ENCODE assay signal across 18 cellular contexts in genomic region chr16:15396948-15397594, GRCh38. TPM values are rescaled to one million over a fixed set of nuclear protein-coding genes. Genes with fewer than 3 reads are reported as not detected.
DNase-seq lines count a peak whose midpoint lies in the region; ATAC-seq, FAIRE-seq and TF ChIP-seq lines count a peak whose summit lies in the region.
"Had no signal": no experiment of that assay in that cellular context is flagged by ENCODE, and none has a peak within 500 bp of the region (broad histone marks: within the 10 kb centered on the region; RNA-seq: fewer than 3 reads in every experiment).

No MANE protein-coding gene starts in this region.

- TF ChIP-seq RAD21 in K562 (CRISPR knock-in tag; conservative IDR thresholded peaks at IDR 0.05 in 1 of 2, IDR thresholded peaks at IDR 0.05 in 1 of 2) (no peak), HepG2 (CRISPR knock-in tag; IDR thresholded peaks at IDR 0.05) (no peak)

- H3K9me3 Mint-ChIP-seq in Caco-2 (ENCODE audit: unreplicated experiment): no peaks in the 10 kb centered on the region

- no peaks in the 10 kb centered on the region for H3K27me3 Mint-ChIP-seq in Caco-2 (ENCODE audit: insufficient read depth, unreplicated experiment)

- CTCF ChIA-PET in Caco-2 (lab: Charles Lee) (no interaction called here), K562 (lab: Yijun Ruan, JAX; ENCODE audit: low intra/inter-chr PET ratio) (no interaction called here), HepG2 (lab: Yijun Ruan, JAX; ENCODE audit: low intra/inter-chr PET ratio, low total read pairs) (no interaction called here)

- BruUV-seq in Caco-2 (replicated peaks; lab: Mats Ljungman, UMichigan): TSS peak; percentile 23
- BruUV-seq in K562 (replicated peaks; lab: Mats Ljungman, UMichigan): no TSS peak
- BruUV-seq in HepG2 (replicated peaks; lab: Mats Ljungman, UMichigan): no TSS peak

- H4K20me1 ChIP-seq in K562 (replicated peaks; ENCODE audit: control insufficient read depth, insufficient read depth, low read length): no peaks in the 10 kb centered on the region
- no peaks in the 10 kb centered on the region for H4K20me1 ChIP-seq in HepG2 (ENCODE audit: insufficient read depth, low read length)

- intact Hi-C loops in Caco-2 (cut with micrococcal nuclease; ENCODE audit: unreplicated experiment): no loop called here
- intact Hi-C loops in K562 (cut with micrococcal nuclease): no loop called here
- intact Hi-C loops in HepG2 (cut with micrococcal nuclease; ENCODE audit: unreplicated experiment): no loop called here
- intact Hi-C loops in psoas muscle (cut with DNase I): no loop called here
- intact Hi-C loops in spleen (cut with DNase I; ENCODE audit: low total_unique reads): no loop called here

- H3K27ac ChIP-seq in K562 (ENCODE audit: extremely low read depth, low read depth, low read length): no peak overlapping the region
- H3K27ac ChIP-seq in HepG2 (ENCODE audit: extremely low read length, insufficient read depth, low read length): peak overlapping the region; percentile 71
- peak overlapping the region; percentile 80 for H3K27ac ChIP-seq in psoas muscle
- no peak overlapping the region for H3K27ac ChIP-seq in upper lobe of left lung
- H3K27ac ChIP-seq in spleen: no peak overlapping the region
- H3K27ac ChIP-seq: HL-60 had no signal

- H3K36me3 ChIP-seq in Caco-2 (ENCODE audit: control insufficient read depth, insufficient read depth, low read length) (no peaks in the 10 kb centered on the region), K562 (ENCODE audit: control insufficient read depth, insufficient read depth, low read length) (no peaks in the 10 kb centered on the region), HepG2 (replicated peaks in 1 of 2; ENCODE audit: control insufficient read depth in 1 of 2, insufficient read depth in 2 of 2, low read length in 2 of 2) (peaks cover under 1 to 12% of the 10 kb centered on the region in 2 experiments; a peak in 4 of 5 replicates), psoas muscle (ENCODE audit: insufficient read depth in 1 of 2, low read depth in 1 of 2) (peaks cover 0 to 25% of the 10 kb centered on the region in 2 donors), upper lobe of left lung (no peaks in the 10 kb centered on the region), spleen (no peaks in the 10 kb centered on the region)

- H3K4me3 Mint-ChIP-seq in Caco-2 (ENCODE audit: unreplicated experiment): peak overlapping the region; percentile 64

- H3K4me1 Mint-ChIP-seq in Caco-2 (ENCODE audit: low read depth, unreplicated experiment): peaks cover 7% of the 10 kb centered on the region

- TF ChIP-seq EP300 in K562 (IDR thresholded peaks at IDR 0.05; ENCODE audit: low read length) (no peak), HepG2 (IDR thresholded peaks at IDR 0.05; ENCODE audit: low read depth in 2 of 2, low read length in 2 of 2) (no peak), HepG2 (CRISPR knock-in tag; IDR thresholded peaks at IDR 0.05; ENCODE audit: borderline replicate concordance) (no peak), upper lobe of left lung (IDR thresholded peaks at IDR 0.05) (no peak)

- peak overlapping the region; percentile 26 for H3K27ac Mint-ChIP-seq in Caco-2 (ENCODE audit: unreplicated experiment)

- POLR2A ChIA-PET in Caco-2 (lab: Charles Lee): no interaction called here
- POLR2A ChIA-PET in K562 (lab: Yijun Ruan, JAX): no interaction called here
- POLR2A ChIA-PET in HepG2 (lab: Yijun Ruan, JAX): interaction anchor here (1.8 kb wide), 1 partner anchor 8 kb away, joined by 8 read pairs; no protein-coding TSS in a partner anchor

- FAIRE-seq in K562 (lab: Jason Lieb, UNC) (no peak), HepG2 (lab: Jason Lieb, UNC) (no peak)
- FAIRE-seq: GM18507 had no signal

- DNase-seq in Caco-2 (no peak), K562 (ENCODE audit: extremely low read depth in 1 of 4, low spot score in 3 of 4) (no peak), HepG2 (ENCODE audit: low spot score) (peak; percentile 17), psoas muscle (no peak), upper lobe of left lung (no peak), AG08396 (ENCODE audit: low spot score) (no peak), spleen (no peak)
- DNase-seq in activated CD8-positive, alpha-beta memory T cell treated with anti-CD3 and anti-CD28 coated beads, Interleukin-2, amount 50 U/mL, for 48 hours: no peak
- DNase-seq: AML-193, DMS53, KG1, MM.1S, NCI-H187 treated with DMSO at 0.1 percent for 48 hours, NCI-H2171, NCI-H82, Right ventricle myocardium superior had no signal

- no peak for TF ChIP-seq POLR2A in K562 (conservative IDR thresholded peaks at IDR 0.05)
- no peak; a peak in 1 of 4 replicates for TF ChIP-seq POLR2A in HepG2 (IDR thresholded peaks at IDR 0.05; ENCODE audit: insufficient read depth in 1 of 2, low read depth in 2 of 2, low read length in 2 of 2)
- no peak for TF ChIP-seq POLR2A in upper lobe of left lung (IDR thresholded peaks at IDR 0.05)
- no peak for TF ChIP-seq POLR2A in spleen (IDR thresholded peaks at IDR 0.05)

- in situ Hi-C loops in K562 (cut with MboI): no loop called here
- in situ Hi-C loops in HepG2 (cut with HindIII; ENCODE audit: extremely low pct_ligation_motif_present, low pct_unique_long_range_greater_than_20kb): no loop called here

- 5% methylated on average over 10 of the region's 11 CpGs for WGBS in K562 (ENCODE audit: insufficient coverage, low coverage, missing lambda C conversion rate)
- 28% methylated on average over 11 of the region's 11 CpGs for WGBS in HepG2 (ENCODE audit: low lambda C conversion rate)
- 88 to 94% (median 90%) methylated on average over 11 of the region's 11 CpGs for WGBS in psoas muscle, 3 donors
- WGBS in upper lobe of left lung, 2 donors: 90 to 96% methylated on average over 8 to 11 of the region's 11 CpGs
- WGBS in spleen, 5 donors: 89 to 96% (median 92%) methylated on average over 11 of the region's 11 CpGs

- no peak overlapping the region for H3K9ac ChIP-seq in K562 (ENCODE audit: insufficient read depth in 1 of 2, low read depth in 2 of 2, low read length in 2 of 2)
- peak overlapping the region; percentile 84 for H3K9ac ChIP-seq in HepG2 (ENCODE audit: insufficient read depth, low read depth, low read length)

- no peak overlapping the region for H2AFZ ChIP-seq in K562 (ENCODE audit: low read depth, low read length)
- H2AFZ ChIP-seq in HepG2 (ENCODE audit: low read length): no peak overlapping the region

- H3K27me3 ChIP-seq in Caco-2 (replicated peaks; ENCODE audit: control insufficient read depth, insufficient read depth, low read length) (no peaks in the 10 kb centered on the region), K562 (ENCODE audit: control insufficient read depth in 2 of 2, insufficient read depth in 2 of 2, low read length in 2 of 2) (peaks cover 5 to 16% of the 10 kb centered on the region in 2 experiments; a peak in 4 of 5 replicates), HepG2 (ENCODE audit: control insufficient read depth in 1 of 2, insufficient read depth in 2 of 2, low read length in 2 of 2) (no peaks in the 10 kb centered on the region), psoas muscle (ENCODE audit: insufficient read depth in 3 of 3, low read length in 2 of 3) (no peaks in the 10 kb centered on the region), upper lobe of left lung (peaks cover 0 to 6% (median 0%) of the 10 kb centered on the region in 4 donors), spleen (replicated peaks in 1 of 7) (peaks cover 0 to 26% (median 9%) of the 10 kb centered on the region in 7 donors)

- TF ChIP-seq CTCF in Caco-2 (IDR thresholded peaks at IDR 0.05; ENCODE audit: insufficient read depth in 1 of 2, low read depth in 1 of 2, low read length in 1 of 2, severe bottlenecking in 1 of 2, unreplicated experiment in 1 of 2) (no peak), K562 (IDR thresholded peaks at IDR 0.05 in 2 of 3, conservative IDR thresholded peaks at IDR 0.05 in 1 of 3; ENCODE audit: insufficient read depth in 2 of 3, low read depth in 1 of 3, low read length in 3 of 3) (no peak), HepG2 (CRISPR knock-in tag; IDR thresholded peaks at IDR 0.05) (no peak), psoas muscle (IDR thresholded peaks at IDR 0.05) (no peak), upper lobe of left lung (IDR thresholded peaks at IDR 0.05) (no peak), spleen (IDR thresholded peaks at IDR 0.05 in 8 of 11, conservative IDR thresholded peaks at IDR 0.05 in 3 of 11) (no peak)

- ATAC-seq in K562 (no peak), HepG2 (no peak; the same call in 2 of the 3 replicates), psoas muscle (peak in 1 of 4 donors; percentile 6), upper lobe of left lung (ENCODE audit: low FRiP score in 2 of 2) (no peak)

- H3K9me3 ChIP-seq in Caco-2 (no peaks in the 10 kb centered on the region), K562 (replicated peaks; ENCODE audit: control insufficient read depth, insufficient read depth, low read depth, low read length) (no peaks in the 10 kb centered on the region), HepG2 (ENCODE audit: low read length) (no peaks in the 10 kb centered on the region), psoas muscle (no peaks in the 10 kb centered on the region), upper lobe of left lung (no peaks in the 10 kb centered on the region), spleen (no peaks in the 10 kb centered on the region)

- no peaks in the 10 kb centered on the region for H3K79me2 ChIP-seq in K562 (ENCODE audit: control insufficient read depth, insufficient read depth, low read length)
- H3K79me2 ChIP-seq in HepG2 (ENCODE audit: insufficient read depth, low read length): peaks cover 34% of the 10 kb centered on the region

- H3K36me3 Mint-ChIP-seq in Caco-2 (ENCODE audit: insufficient read depth, unreplicated experiment): no peaks in the 10 kb centered on the region

- H3K4me2 ChIP-seq in K562 (ENCODE audit: insufficient read depth, low read length) (no peak overlapping the region), HepG2 (ENCODE audit: low read depth, low read length) (peak overlapping the region; percentile 71)

- no peaks in the 10 kb centered on the region for H3K9me1 ChIP-seq in K562 (ENCODE audit: control insufficient read depth, insufficient read depth, low read length)

- no peak overlapping the region for H3K4me3 ChIP-seq in Caco-2 (ENCODE audit: low read depth, low read length)
- H3K4me3 ChIP-seq in K562: no peak overlapping the region
- H3K4me3 ChIP-seq in HepG2 (replicated peaks in 1 of 3; ENCODE audit: insufficient read depth in 1 of 3, low read depth in 2 of 3, low read length in 3 of 3): peak overlapping the region; percentile 66 to 94 (median 84)
- H3K4me3 ChIP-seq in psoas muscle: peak overlapping the region; percentile 67
- H3K4me3 ChIP-seq in upper lobe of left lung: no peak overlapping the region
- H3K4me3 ChIP-seq in spleen: no peak overlapping the region

- H3K4me1 ChIP-seq in Caco-2 (no peaks in the 10 kb centered on the region; the same call in 1 of the 2 replicates), K562 (replicated peaks in 1 of 2; ENCODE audit: control insufficient read depth in 2 of 2, insufficient read depth in 2 of 2, low read length in 2 of 2) (no peaks in the 10 kb centered on the region), HepG2 (ENCODE audit: insufficient read depth, low read length) (peaks cover 50% of the 10 kb centered on the region), psoas muscle (peaks cover 11% of the 10 kb centered on the region), upper lobe of left lung (peaks cover 0 to 11% (median 2%) of the 10 kb centered on the region in 4 donors), spleen (peaks cover 0 to 12% (median 8%) of the 10 kb centered on the region in 6 donors)

RNA-seq across cellular contexts. Expression of gene MPV17L, which starts 1.5 kb away (rescaled TPM):
- total RNA-seq in Caco-2 (2022) (3.7 and 4.6 TPM in 2 replicates), K562 (2014; rRNA removed) (not detected in 2 replicates), K562 (2014; rRNA removed; fragmentation: Illumina TruSeq; extraction: Trizol) (not detected in 2 replicates), K562 (2015; rRNA removed; fragmentation: Illumina TruSeq; extraction: Trizol) (not detected in 2 replicates), K562 (2021) (0.11 TPM in 1 of 2 replicates, not detected in the other), HepG2 (2016; rRNA removed; fragmentation: Illumina TruSeq; extraction: Trizol) (63.8 and 75.8 TPM in 2 replicates), psoas muscle (10 to 100 TPM in 2 of 4 donors, 1 to 10 TPM in 2; 5.6 to 30.3 (median 16.1) TPM), upper lobe of left lung (1 to 10 TPM; 1.2 to 7.6 (median 2.4) TPM), spleen (1 to 10 TPM; 1.4 to 9.0 (median 5.8) TPM)
- total RNA-seq in K562 (2011; cell fraction: chromatin; rRNA removed; ENCODE audit: low replicate concordance): not detected in 2 replicates
- not detected in 2 replicates for total RNA-seq in K562 (2011; cell fraction: nucleolus; rRNA removed)
- total RNA-seq in K562 (2011; cell fraction: nucleoplasm; rRNA removed): not detected in 2 replicates
- polyA plus RNA-seq in K562 (2011; rRNA removed) (not detected in 2 replicates), K562 (2014; fragmentation: Illumina TruSeq; extraction: Trizol) (not detected in 2 replicates), K562 (2014; fragmentation: Nextera tagmentation; extraction: Ambion mirVana) (not detected), K562 (2014; rRNA removed) (not detected in 2 replicates), HepG2 (2011; rRNA removed) (33.6 and 34.7 TPM in 2 replicates), psoas muscle (1 to 10 TPM; 5.6 to 9.2 (median 6.3) TPM), spleen (1 to 10 TPM in 1 of 3 donors, under 1 TPM in 2; 0.79 to 2.5 (median 0.98) TPM)
- polyA plus RNA-seq in K562 (2011; cell fraction: cytosol; rRNA removed): not detected in 2 replicates
- polyA plus RNA-seq in K562 (2011; cell fraction: nucleus; rRNA removed): not detected in 2 replicates
- polyA plus RNA-seq in K562 (2012): 0.01 TPM in 1 of 2 replicates, not detected in the other
- polyA minus RNA-seq in K562 (2011; rRNA and poly(A)+ RNA removed): not detected in 2 replicates
- 0.18 TPM in 1 of 2 replicates, not detected in the other for polyA minus RNA-seq in K562 (2011; cell fraction: cytosol; rRNA and poly(A)+ RNA removed)
- polyA minus RNA-seq in K562 (2011; cell fraction: nucleus; rRNA and poly(A)+ RNA removed): not detected in 2 replicates
- 10.1 and 10.5 TPM in 2 replicates for total RNA-seq in HepG2 (2016; cell fraction: cytosol; rRNA removed; fragmentation: Illumina TruSeq; extraction: Trizol; ENCODE audit: low read depth)
- 63.6 and 79.3 TPM in 2 replicates for total RNA-seq in HepG2 (2016; cell fraction: insoluble cytoplasmic fraction; rRNA removed; fragmentation: Illumina TruSeq; extraction: Trizol)
- total RNA-seq in HepG2 (2016; cell fraction: membrane; rRNA removed; fragmentation: Illumina TruSeq; extraction: Trizol): 45.8 and 49.0 TPM in 2 replicates
- total RNA-seq in HepG2 (2016; cell fraction: nucleus; rRNA removed; fragmentation: Illumina TruSeq; extraction: Trizol): 37.4 and 38.1 TPM in 2 replicates
- 30.7 and 35.5 TPM in 2 replicates for polyA plus RNA-seq in HepG2 (2011; cell fraction: cytosol; rRNA removed)
- polyA plus RNA-seq in HepG2 (2011; cell fraction: nucleus; rRNA removed): 10.6 and 16.5 TPM in 2 replicates
- polyA plus RNA-seq in HepG2 (2012): 15.0 and 21.1 TPM in 2 replicates
- polyA plus RNA-seq in HepG2 (2016; cell fraction: cytosol; fragmentation: Illumina TruSeq; extraction: Trizol; ENCODE audit: low read depth): 6.4 and 10.6 TPM in 2 replicates
- polyA plus RNA-seq in HepG2 (2016; cell fraction: insoluble cytoplasmic fraction; fragmentation: Illumina TruSeq; extraction: Trizol; ENCODE audit: low read depth): 56.5 and 61.1 TPM in 2 replicates
- polyA plus RNA-seq in HepG2 (2016; cell fraction: membrane; fragmentation: Illumina TruSeq; extraction: Trizol; ENCODE audit: low read depth): 26.1 and 27.8 TPM in 2 replicates
- 49.1 and 49.6 TPM in 2 replicates for polyA plus RNA-seq in HepG2 (2016; cell fraction: nucleus; fragmentation: Illumina TruSeq; extraction: Trizol; ENCODE audit: insufficient read depth, low read depth)
- polyA minus RNA-seq in HepG2 (2011; rRNA and poly(A)+ RNA removed; ENCODE audit: low replicate concordance): 10.5 and 73.9 TPM in 2 replicates
- 42.8 and 48.0 TPM in 2 replicates for polyA minus RNA-seq in HepG2 (2011; cell fraction: cytosol; rRNA and poly(A)+ RNA removed)
- 20.3 and 27.0 TPM in 2 replicates for polyA minus RNA-seq in HepG2 (2011; cell fraction: nucleus; rRNA and poly(A)+ RNA removed)

RNA-seq across cellular contexts. Expression of gene NPIPA5, which starts 19.0 kb away (rescaled TPM):
- total RNA-seq in Caco-2 (2022) (7.5 and 8.3 TPM in 2 replicates), K562 (2014; rRNA removed) (2.2 and 2.4 TPM in 2 replicates), K562 (2014; rRNA removed; fragmentation: Illumina TruSeq; extraction: Trizol) (4.7 and 6.2 TPM in 2 replicates), K562 (2015; rRNA removed; fragmentation: Illumina TruSeq; extraction: Trizol) (6.6 and 7.7 TPM in 2 replicates), K562 (2021) (4.4 and 5.2 TPM in 2 replicates), HepG2 (2016; rRNA removed; fragmentation: Illumina TruSeq; extraction: Trizol) (9.7 and 10.7 TPM in 2 replicates), psoas muscle (10 to 100 TPM in 3 of 4 donors, 1 to 10 TPM in 1; 8.0 to 18.7 (median 11.0) TPM), upper lobe of left lung (10 to 100 TPM in 2 of 6 donors, 1 to 10 TPM in 4; 5.2 to 17.3 (median 9.6) TPM), spleen (10 to 100 TPM in 3 of 7 donors, 1 to 10 TPM in 4; 3.9 to 15.1 (median 8.4) TPM)
- total RNA-seq in K562 (2011; cell fraction: chromatin; rRNA removed; ENCODE audit: low replicate concordance): 31.1 and 34.9 TPM in 2 replicates
- total RNA-seq in K562 (2011; cell fraction: nucleolus; rRNA removed): 12.1 and 14.3 TPM in 2 replicates
- 15.1 and 15.8 TPM in 2 replicates for total RNA-seq in K562 (2011; cell fraction: nucleoplasm; rRNA removed)
- polyA plus RNA-seq in K562 (2011; rRNA removed) (8.6 and 10.1 TPM in 2 replicates), K562 (2014; fragmentation: Illumina TruSeq; extraction: Trizol) (10.7 and 17.0 TPM in 2 replicates), K562 (2014; fragmentation: Nextera tagmentation; extraction: Ambion mirVana) (1 to 10 TPM; 3.5 to 4.1 TPM), K562 (2014; rRNA removed) (5.5 and 5.6 TPM in 2 replicates), HepG2 (2011; rRNA removed) (21.5 and 26.9 TPM in 2 replicates), psoas muscle (10 to 100 TPM in 2 of 3 donors, 1 to 10 TPM in 1; 1.5 to 22.1 (median 16.0) TPM), spleen (10 to 100 TPM in 2 of 3 donors, 1 to 10 TPM in 1; 1.8 to 30.6 (median 23.6) TPM)
- polyA plus RNA-seq in K562 (2011; cell fraction: cytosol; rRNA removed): 8.0 and 10.8 TPM in 2 replicates
- 56.7 and 60.3 TPM in 2 replicates for polyA plus RNA-seq in K562 (2011; cell fraction: nucleus; rRNA removed)
- polyA plus RNA-seq in K562 (2012): 12.5 and 25.4 TPM in 2 replicates
- polyA minus RNA-seq in K562 (2011; rRNA and poly(A)+ RNA removed): 1.9 and 2.5 TPM in 2 replicates
- not detected in 2 replicates for polyA minus RNA-seq in K562 (2011; cell fraction: cytosol; rRNA and poly(A)+ RNA removed)
- polyA minus RNA-seq in K562 (2011; cell fraction: nucleus; rRNA and poly(A)+ RNA removed): 1.1 and 3.3 TPM in 2 replicates
- 0.62 and 0.91 TPM in 2 replicates for total RNA-seq in HepG2 (2016; cell fraction: cytosol; rRNA removed; fragmentation: Illumina TruSeq; extraction: Trizol; ENCODE audit: low read depth)
- 3.5 and 8.2 TPM in 2 replicates for total RNA-seq in HepG2 (2016; cell fraction: insoluble cytoplasmic fraction; rRNA removed; fragmentation: Illumina TruSeq; extraction: Trizol)
- 1.9 and 3.2 TPM in 2 replicates for total RNA-seq in HepG2 (2016; cell fraction: membrane; rRNA removed; fragmentation: Illumina TruSeq; extraction: Trizol)
- total RNA-seq in HepG2 (2016; cell fraction: nucleus; rRNA removed; fragmentation: Illumina TruSeq; extraction: Trizol): 3.3 and 5.3 TPM in 2 replicates
- 7.8 and 8.6 TPM in 2 replicates for polyA plus RNA-seq in HepG2 (2011; cell fraction: cytosol; rRNA removed)
- 68.2 and 83.9 TPM in 2 replicates for polyA plus RNA-seq in HepG2 (2011; cell fraction: nucleus; rRNA removed)
- 18.3 and 21.4 TPM in 2 replicates for polyA plus RNA-seq in HepG2 (2012)
- polyA plus RNA-seq in HepG2 (2016; cell fraction: cytosol; fragmentation: Illumina TruSeq; extraction: Trizol; ENCODE audit: low read depth): 3.3 and 4.8 TPM in 2 replicates
- polyA plus RNA-seq in HepG2 (2016; cell fraction: insoluble cytoplasmic fraction; fragmentation: Illumina TruSeq; extraction: Trizol; ENCODE audit: low read depth): 16.9 and 26.5 TPM in 2 replicates
- polyA plus RNA-seq in HepG2 (2016; cell fraction: membrane; fragmentation: Illumina TruSeq; extraction: Trizol; ENCODE audit: low read depth): 6.5 and 11.7 TPM in 2 replicates
- polyA plus RNA-seq in HepG2 (2016; cell fraction: nucleus; fragmentation: Illumina TruSeq; extraction: Trizol; ENCODE audit: insufficient read depth, low read depth): 91.4 and 92.8 TPM in 2 replicates
- polyA minus RNA-seq in HepG2 (2011; rRNA and poly(A)+ RNA removed; ENCODE audit: low replicate concordance): 0.30 and 1.0 TPM in 2 replicates
- 0.59 TPM in 1 of 2 replicates, not detected in the other for polyA minus RNA-seq in HepG2 (2011; cell fraction: cytosol; rRNA and poly(A)+ RNA removed)
- 5.7 and 5.8 TPM in 2 replicates for polyA minus RNA-seq in HepG2 (2011; cell fraction: nucleus; rRNA and poly(A)+ RNA removed)

RNA-seq across cellular contexts. Expression of gene BMERB1, which starts 37.3 kb away (rescaled TPM):
- total RNA-seq in Caco-2 (2022) (not detected in 2 replicates), K562 (2014; rRNA removed) (1.1 and 2.9 TPM in 2 replicates), K562 (2014; rRNA removed; fragmentation: Illumina TruSeq; extraction: Trizol) (0.47 and 1.3 TPM in 2 replicates), K562 (2015; rRNA removed; fragmentation: Illumina TruSeq; extraction: Trizol) (0.75 and 0.94 TPM in 2 replicates), K562 (2021) (0.98 and 1.5 TPM in 2 replicates), HepG2 (2016; rRNA removed; fragmentation: Illumina TruSeq; extraction: Trizol) (1.2 and 1.4 TPM in 2 replicates), psoas muscle (100 to 1,000 TPM in 2 of 4 donors, 10 to 100 TPM in 2; 31.3 to 133 (median 84.6) TPM), upper lobe of left lung (10 to 100 TPM in 4 of 6 donors, 1 to 10 TPM in 2; 5.2 to 27.6 (median 16.1) TPM), spleen (10 to 100 TPM; 12.3 to 36.5 (median 27.6) TPM)
- total RNA-seq in K562 (2011; cell fraction: chromatin; rRNA removed; ENCODE audit: low replicate concordance): 1.2 and 1.3 TPM in 2 replicates
- 0.17 and 0.53 TPM in 2 replicates for total RNA-seq in K562 (2011; cell fraction: nucleolus; rRNA removed)
- total RNA-seq in K562 (2011; cell fraction: nucleoplasm; rRNA removed): 0.37 TPM in 1 of 2 replicates, not detected in the other
- polyA plus RNA-seq in K562 (2011; rRNA removed) (0.91 and 1.2 TPM in 2 replicates), K562 (2014; fragmentation: Illumina TruSeq; extraction: Trizol) (1.4 and 1.7 TPM in 2 replicates), K562 (2014; fragmentation: Nextera tagmentation; extraction: Ambion mirVana) (under 1 TPM; 0.29 to 0.31 TPM), K562 (2014; rRNA removed) (1.3 and 1.8 TPM in 2 replicates), HepG2 (2011; rRNA removed) (1.4 and 2.5 TPM in 2 replicates), psoas muscle (10 to 100 TPM; 26.6 to 83.8 (median 38.3) TPM), spleen (1 to 10 TPM; 5.6 to 7.1 (median 6.6) TPM)
- 1.4 and 1.6 TPM in 2 replicates for polyA plus RNA-seq in K562 (2011; cell fraction: cytosol; rRNA removed)
- polyA plus RNA-seq in K562 (2011; cell fraction: nucleus; rRNA removed): 0.55 and 0.64 TPM in 2 replicates
- 1.6 and 1.8 TPM in 2 replicates for polyA plus RNA-seq in K562 (2012)
- 0.25 and 0.51 TPM in 2 replicates for polyA minus RNA-seq in K562 (2011; rRNA and poly(A)+ RNA removed)
- 1.5 TPM in 1 of 2 replicates, not detected in the other for polyA minus RNA-seq in K562 (2011; cell fraction: cytosol; rRNA and poly(A)+ RNA removed)
- 0.67 TPM in 1 of 2 replicates, not detected in the other for polyA minus RNA-seq in K562 (2011; cell fraction: nucleus; rRNA and poly(A)+ RNA removed)
- 0.71 and 1.0 TPM in 2 replicates for total RNA-seq in HepG2 (2016; cell fraction: cytosol; rRNA removed; fragmentation: Illumina TruSeq; extraction: Trizol; ENCODE audit: low read depth)
- total RNA-seq in HepG2 (2016; cell fraction: insoluble cytoplasmic fraction; rRNA removed; fragmentation: Illumina TruSeq; extraction: Trizol): 0.69 and 0.79 TPM in 2 replicates
- 1.2 and 1.5 TPM in 2 replicates for total RNA-seq in HepG2 (2016; cell fraction: membrane; rRNA removed; fragmentation: Illumina TruSeq; extraction: Trizol)
- 1.3 and 1.4 TPM in 2 replicates for total RNA-seq in HepG2 (2016; cell fraction: nucleus; rRNA removed; fragmentation: Illumina TruSeq; extraction: Trizol)
- 0.99 and 1.8 TPM in 2 replicates for polyA plus RNA-seq in HepG2 (2011; cell fraction: cytosol; rRNA removed)
- polyA plus RNA-seq in HepG2 (2011; cell fraction: nucleus; rRNA removed): 0.90 and 1.3 TPM in 2 replicates
- 1.0 and 2.9 TPM in 2 replicates for polyA plus RNA-seq in HepG2 (2012)
- polyA plus RNA-seq in HepG2 (2016; cell fraction: cytosol; fragmentation: Illumina TruSeq; extraction: Trizol; ENCODE audit: low read depth): 1.4 TPM in 2 replicates
- polyA plus RNA-seq in HepG2 (2016; cell fraction: insoluble cytoplasmic fraction; fragmentation: Illumina TruSeq; extraction: Trizol; ENCODE audit: low read depth): 1.7 and 2.5 TPM in 2 replicates
- polyA plus RNA-seq in HepG2 (2016; cell fraction: membrane; fragmentation: Illumina TruSeq; extraction: Trizol; ENCODE audit: low read depth): 0.86 and 2.2 TPM in 2 replicates
- polyA plus RNA-seq in HepG2 (2016; cell fraction: nucleus; fragmentation: Illumina TruSeq; extraction: Trizol; ENCODE audit: insufficient read depth, low read depth): 1.2 and 2.5 TPM in 2 replicates
- polyA minus RNA-seq in HepG2 (2011; rRNA and poly(A)+ RNA removed; ENCODE audit: low replicate concordance): 2.4 and 7.1 TPM in 2 replicates
- 0.53 and 1.3 TPM in 2 replicates for polyA minus RNA-seq in HepG2 (2011; cell fraction: cytosol; rRNA and poly(A)+ RNA removed)
- 1.2 and 2.7 TPM in 2 replicates for polyA minus RNA-seq in HepG2 (2011; cell fraction: nucleus; rRNA and poly(A)+ RNA removed)

Comparison
In these comparisons a context has a peak if more than half of its experiments do, and no peak if none do; other contexts are left out.
1. H3K4me3 ChIP-seq: peak in HepG2 (3 of 3) and psoas muscle (single experiment); none in Caco-2 (single experiment), K562 (single experiment), upper lobe of left lung (0 of 4) and spleen (0 of 8).
2. H3K27ac ChIP-seq: peak in HepG2 (single experiment) and psoas muscle (single experiment); none in K562 (single experiment), upper lobe of left lung (0 of 4) and spleen (0 of 8).